ENCODE assay signal across 1 cellular context in genomic region chr20:62924567-62925419, GRCh38.
A peak's percentile ranks its signal among the peaks of the same experiment; 100 is the strongest.
TF ChIP-seq lines count a peak whose summit lies in the region.

No MANE protein-coding gene starts in this region.

TF ChIP-seq in HepG2, 621 proteins besides CTCF, POLR2A, EP300 and RAD21 (continued from another document and continues in another):
- TF ChIP-seq CSRNP1 (CRISPR knock-in tag; IDR thresholded peaks at IDR 0.05), result no peak
- no peak for TF ChIP-seq MAZ (IDR thresholded peaks at IDR 0.05; ENCODE audit: borderline replicate concordance, low read depth, low read length)
- 0 out of 2 replicates have a peak, but pooled peaks have one; percentile 23 for TF ChIP-seq MAZ (CRISPR knock-in tag; IDR thresholded peaks at IDR 0.05; ENCODE audit: low read depth)
- peak; percentile 9; the same call in 1 of the 2 replicates for TF ChIP-seq SAP130 (CRISPR knock-in tag; IDR thresholded peaks at IDR 0.05; ENCODE audit: low read depth)
- TF ChIP-seq RBAK (CRISPR knock-in tag; IDR thresholded peaks at IDR 0.05), result no peak
- peak in 1 of 2 experiments; percentile 39; a peak in 1 of 4 replicates for TF ChIP-seq ATF4 (CRISPR knock-in tag; IDR thresholded peaks at IDR 0.05)
- TF ChIP-seq ARID3A (IDR thresholded peaks at IDR 0.05; ENCODE audit: low read depth, low read length), result 0 out of 2 replicates have a peak, but pooled peaks have one; percentile 39
- TF ChIP-seq NR2C2 (CRISPR knock-in tag; IDR thresholded peaks at IDR 0.05; ENCODE audit: borderline replicate concordance), result no peak; the same call in 1 of the 2 replicates
- 0 out of 2 replicates have a peak, but pooled peaks have one; percentile 8 for TF ChIP-seq TBX2 (CRISPR knock-in tag; IDR thresholded peaks at IDR 0.05; ENCODE audit: borderline replicate concordance)
- TF ChIP-seq GPBP1L1 (CRISPR knock-in tag; IDR thresholded peaks at IDR 0.05), result no peak
- 0 out of 2 replicates have a peak, but pooled peaks have one; percentile 42 for TF ChIP-seq NFKBIZ (CRISPR knock-in tag; IDR thresholded peaks at IDR 0.05)
- no peak; the same call in 1 of the 2 replicates for TF ChIP-seq ZFP36L1 (CRISPR knock-in tag; IDR thresholded peaks at IDR 0.05)
- 0 out of 2 replicates have a peak, but pooled peaks have one; percentile 1 for TF ChIP-seq TP53 (CRISPR knock-in tag; conservative IDR thresholded peaks at IDR 0.05)
- TF ChIP-seq NFKB2 (CRISPR knock-in tag; IDR thresholded peaks at IDR 0.05; ENCODE audit: borderline replicate concordance), result no peak
- no peak; the same call in 1 of the 2 replicates for TF ChIP-seq SSRP1 (CRISPR knock-in tag; IDR thresholded peaks at IDR 0.05)
- no peak for TF ChIP-seq ZNF724P (CRISPR knock-in tag; IDR thresholded peaks at IDR 0.05; ENCODE audit: borderline replicate concordance)
- TF ChIP-seq MED13 (CRISPR knock-in tag; IDR thresholded peaks at IDR 0.05), result no peak
- TF ChIP-seq TFE3 (CRISPR knock-in tag; IDR thresholded peaks at IDR 0.05), result no peak
- TF ChIP-seq ZNF263 (CRISPR knock-in tag; IDR thresholded peaks at IDR 0.05), result no peak
- TF ChIP-seq YEATS4 (CRISPR knock-in tag; IDR thresholded peaks at IDR 0.05; ENCODE audit: borderline replicate concordance), result 0 out of 2 replicates have a peak, but pooled peaks have one; percentile 22
- TF ChIP-seq ATF1 (CRISPR knock-in tag; IDR thresholded peaks at IDR 0.05), result no peak
- no peak for TF ChIP-seq ZNF446 (CRISPR knock-in tag; IDR thresholded peaks at IDR 0.05)
- no peak for TF ChIP-seq RBM39 (IDR thresholded peaks at IDR 0.05; ENCODE audit: low read depth, low read length, poor library complexity, severe bottlenecking)
- TF ChIP-seq NR2F2 (IDR thresholded peaks at IDR 0.05; ENCODE audit: borderline replicate concordance, low read depth), result no peak
- no peak for TF ChIP-seq ZNF605 (CRISPR knock-in tag; IDR thresholded peaks at IDR 0.05)
- TF ChIP-seq ETV5 (CRISPR knock-in tag; IDR thresholded peaks at IDR 0.05; ENCODE audit: borderline replicate concordance), result no peak
- TF ChIP-seq BCLAF1 (IDR thresholded peaks at IDR 0.05), result no peak
- no peak for TF ChIP-seq KLF13 (CRISPR knock-in tag; IDR thresholded peaks at IDR 0.05)
- TF ChIP-seq HES4 (CRISPR knock-in tag; IDR thresholded peaks at IDR 0.05; ENCODE audit: borderline replicate concordance), result no peak
- no peak for TF ChIP-seq ZNF800 (CRISPR knock-in tag; IDR thresholded peaks at IDR 0.05)
- TF ChIP-seq HDAC1 (CRISPR knock-in tag; IDR thresholded peaks at IDR 0.05), result peak; percentile 24; the same call in 1 of the 2 replicates
- no peak for TF ChIP-seq EEA1 (CRISPR knock-in tag; IDR thresholded peaks at IDR 0.05; ENCODE audit: borderline replicate concordance)
- TF ChIP-seq ZNF331 (CRISPR knock-in tag; IDR thresholded peaks at IDR 0.05), result no peak
- TF ChIP-seq TMF1 (CRISPR knock-in tag; IDR thresholded peaks at IDR 0.05; ENCODE audit: low read depth), result 0 out of 2 replicates have a peak, but pooled peaks have one; percentile 20
- no peak for TF ChIP-seq ZC3H4 (CRISPR knock-in tag; IDR thresholded peaks at IDR 0.05; ENCODE audit: borderline replicate concordance)
- no peak for TF ChIP-seq ZNF883 (CRISPR knock-in tag; IDR thresholded peaks at IDR 0.05; ENCODE audit: not compliant biosample characterization)
- no peak for TF ChIP-seq PHF20 (CRISPR knock-in tag; IDR thresholded peaks at IDR 0.05)
- TF ChIP-seq MTERF4 (CRISPR knock-in tag; IDR thresholded peaks at IDR 0.05), result no peak; the same call in 1 of the 2 replicates
- no peak for TF ChIP-seq NCOR1 (IDR thresholded peaks at IDR 0.05; ENCODE audit: borderline replicate concordance, low read length)
- TF ChIP-seq GLI4 (CRISPR knock-in tag; IDR thresholded peaks at IDR 0.05; ENCODE audit: borderline replicate concordance), result peak; percentile 92
- no peak for TF ChIP-seq ZNF441 (CRISPR knock-in tag; IDR thresholded peaks at IDR 0.05; ENCODE audit: borderline replicate concordance)
- 0 out of 2 replicates have a peak, but pooled peaks have one; percentile 13 for TF ChIP-seq ZNF3 (CRISPR knock-in tag; IDR thresholded peaks at IDR 0.05)
- TF ChIP-seq ZNF503 (CRISPR knock-in tag; IDR thresholded peaks at IDR 0.05), result no peak
- TF ChIP-seq NCOA5 (CRISPR knock-in tag; IDR thresholded peaks at IDR 0.05), result no peak
- peak; percentile 37 for TF ChIP-seq IKZF4 (CRISPR knock-in tag; IDR thresholded peaks at IDR 0.05; ENCODE audit: borderline replicate concordance, low read depth, not compliant biosample characterization)
- TF ChIP-seq MYPOP (CRISPR knock-in tag; IDR thresholded peaks at IDR 0.05), result peak; percentile 19; the same call in 1 of the 2 replicates
- no peak for TF ChIP-seq ZNF33A (CRISPR knock-in tag; IDR thresholded peaks at IDR 0.05; ENCODE audit: borderline replicate concordance)
- no peak for TF ChIP-seq CENPT (CRISPR knock-in tag; IDR thresholded peaks at IDR 0.05; ENCODE audit: low read depth)
- no peak for TF ChIP-seq HOXD1 (CRISPR knock-in tag; IDR thresholded peaks at IDR 0.05)
- no peak for TF ChIP-seq FOXA1 (IDR thresholded peaks at IDR 0.05)
- peak; percentile 69 for TF ChIP-seq FOXA1 (CRISPR knock-in tag; IDR thresholded peaks at IDR 0.05)
- no peak for TF ChIP-seq SAFB2 (CRISPR knock-in tag; IDR thresholded peaks at IDR 0.05; ENCODE audit: borderline replicate concordance, low read depth)
- no peak for TF ChIP-seq REPIN1 (CRISPR knock-in tag; IDR thresholded peaks at IDR 0.05; ENCODE audit: borderline replicate concordance, low read depth)
- TF ChIP-seq KAT8 (CRISPR knock-in tag; IDR thresholded peaks at IDR 0.05), result no peak
